18 cellular contexts compared by ENCODE assay signal in the genomic region with DNA sequence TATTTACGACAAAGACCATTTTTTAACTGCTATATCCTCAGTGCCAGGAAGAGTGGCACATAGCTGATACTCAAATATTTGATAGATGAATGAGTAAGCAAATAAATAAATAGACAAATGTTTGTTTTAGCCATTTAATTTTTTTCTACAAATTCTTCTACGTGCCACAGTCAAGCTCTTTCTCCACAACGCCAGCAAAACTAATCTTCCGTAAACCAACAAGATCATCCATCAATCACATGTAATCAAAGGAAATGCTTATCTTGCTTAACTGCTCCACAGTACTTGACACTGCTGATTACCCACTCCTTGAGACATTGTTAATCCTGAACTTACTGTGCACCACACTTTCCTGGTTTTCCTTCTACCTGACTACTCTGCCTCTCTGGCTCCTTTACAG.
DNase-seq lines count a peak whose midpoint lies in the region; ATAC-seq, FAIRE-seq and TF ChIP-seq lines count a peak whose summit lies in the region.
"Had no signal": no experiment of that assay in that cellular context is flagged by ENCODE, and none has a peak within 500 bp of the region (broad histone marks: within the 10 kb centered on the region; RNA-seq: fewer than 3 reads in every experiment).

No MANE protein-coding gene starts in this region.

- H2AK9ac ChIP-seq in IMR-90 (replicated peaks; ENCODE audit: low read depth, low read length, poor library complexity): no peak overlapping the region

- H3K14ac ChIP-seq in IMR-90 (replicated peaks; ENCODE audit: low read depth, low read length) (peak overlapping the region; percentile 27; the same call in 1 of the 2 replicates), mesenchymal stem cell (ENCODE audit: low read length in 2 of 2) (no peak overlapping the region)

- H3K18ac ChIP-seq in IMR-90 (ENCODE audit: low read depth, low read length) (no peak overlapping the region), mesenchymal stem cell (ENCODE audit: low read depth in 1 of 2, low read length in 2 of 2) (no peak overlapping the region)

- no TSS peak for BruUV-seq in IMR-90 (replicated peaks; lab: Mats Ljungman, UMichigan)
- BruUV-seq in mammary epithelial cell (replicated peaks; lab: Mats Ljungman, UMichigan): no TSS peak

- H3K9me1 ChIP-seq in IMR-90 (ENCODE audit: insufficient read depth, low read length): peaks cover 4% of the 10 kb centered on the region

- H4K8ac ChIP-seq in IMR-90 (ENCODE audit: low read depth in 2 of 2, low read length in 2 of 2) (no peak overlapping the region), mesenchymal stem cell (ENCODE audit: low read length) (no peak overlapping the region)

- H2BK20ac ChIP-seq in IMR-90 (ENCODE audit: low read depth, low read length): 0 out of 2 replicates have a peak overlapping the region, but pooled peaks have one; percentile 38

- H2BK12ac ChIP-seq in mesenchymal stem cell (ENCODE audit: low read length in 2 of 2): no peak overlapping the region

- H2BK120ac ChIP-seq in IMR-90 (ENCODE audit: low read depth, low read length) (peak overlapping the region; percentile 12; the same call in 1 of the 2 replicates), mesenchymal stem cell (ENCODE audit: low read depth, low read length) (no peak overlapping the region)

- H3K4me3 ChIP-seq in IMR-90 (ENCODE audit: insufficient read depth, low read depth, low read length) (no peak overlapping the region), RWPE2 (ENCODE audit: severe bottlenecking) (no peak overlapping the region), mesenchymal stem cell (ENCODE audit: insufficient read depth in 1 of 2, low read depth in 1 of 2, low read length in 2 of 2) (no peak overlapping the region), mammary epithelial cell (replicated peaks in 1 of 3; ENCODE audit: insufficient read depth in 1 of 3, low read depth in 2 of 3, low read length in 3 of 3) (no peak overlapping the region)
- H3K4me3 ChIP-seq: MG63, SK-N-MC had no signal

- H2AFZ ChIP-seq in IMR-90 (replicated peaks; ENCODE audit: low read length, poor library complexity) (no peak overlapping the region), mesenchymal stem cell (ENCODE audit: low read depth, low read length) (no peak overlapping the region), mammary epithelial cell (ENCODE audit: low read depth, low read length) (no peak overlapping the region)

- H3K9ac ChIP-seq in IMR-90 (ENCODE audit: low read depth, low read length): no peak overlapping the region
- H3K9ac ChIP-seq in mesenchymal stem cell (ENCODE audit: low read length): no peak overlapping the region
- no peak overlapping the region for H3K9ac ChIP-seq in mammary epithelial cell (ENCODE audit: insufficient read depth, low read length)

- intact Hi-C loops in IMR-90 (cut with micrococcal nuclease): no loop called here
- intact Hi-C loops in mammary epithelial cell (cut with micrococcal nuclease): no loop called here

- H3K4ac ChIP-seq in IMR-90 (ENCODE audit: low read depth, low read length) (no peak overlapping the region), mesenchymal stem cell (ENCODE audit: low read depth in 1 of 2, low read length in 2 of 2) (no peak overlapping the region)

- no peak for TF ChIP-seq RAD21 in IMR-90 (IDR thresholded peaks at IDR 0.05; ENCODE audit: low read length)

- H3K4me2 ChIP-seq in IMR-90 (ENCODE audit: low read depth, low read length): no peak overlapping the region
- no peak overlapping the region for H3K4me2 ChIP-seq in mesenchymal stem cell (ENCODE audit: low read length, poor library complexity, severe bottlenecking)
- no peak overlapping the region for H3K4me2 ChIP-seq in mammary epithelial cell (ENCODE audit: insufficient read depth, low read depth, low read length)

- no peak overlapping the region for H3K56ac ChIP-seq in IMR-90 (ENCODE audit: extremely low read depth, insufficient read depth, low read length)

- H3K27me3 ChIP-seq in IMR-90 (ENCODE audit: control insufficient read depth, insufficient read depth, low read length): no peaks in the 10 kb centered on the region
- H3K27me3 ChIP-seq in RWPE2 (ENCODE audit: insufficient read depth, poor library complexity, severe bottlenecking): no peaks in the 10 kb centered on the region
- no peaks in the 10 kb centered on the region for H3K27me3 ChIP-seq in mesenchymal stem cell (ENCODE audit: control insufficient read depth in 1 of 2, insufficient read depth in 1 of 2, low read length in 2 of 2)
- no peaks in the 10 kb centered on the region for H3K27me3 ChIP-seq in mammary epithelial cell (ENCODE audit: insufficient read depth, low read length)
- H3K27me3 ChIP-seq: MG63 had no signal

- no peak for DNase-seq in D721Med (ENCODE audit: insufficient read length, low spot score)
- DNase-seq in IMR-90: no peak
- no peak for DNase-seq in RWPE2 (ENCODE audit: low spot score)
- DNase-seq in mesenchymal stem cell: peak; percentile 23
- DNase-seq in mucosa of gallbladder (ENCODE audit: low spot score): no peak
- no peak for DNase-seq in mammary epithelial cell
- DNase-seq: ACHN, AML-193, H7, Karpas-422, MG63, NCI-H1092 treated with DMSO at 0.1 percent for 48 hours, NCI-H446, NCI-H748 treated with DMSO at 0.1 percent for 48 hours had no signal

- H4K5ac ChIP-seq in IMR-90 (ENCODE audit: low read depth, low read length): no peak overlapping the region

- H2BK15ac ChIP-seq in IMR-90 (ENCODE audit: low read depth, low read length): no peak overlapping the region
- no peak overlapping the region for H2BK15ac ChIP-seq in mesenchymal stem cell (ENCODE audit: low read depth, poor library complexity, severe bottlenecking)

- H3K79me1 ChIP-seq in IMR-90 (ENCODE audit: low read depth in 1 of 2, low read length in 2 of 2): peaks cover 6 to 8% of the 10 kb centered on the region in 2 experiments
- peaks cover 6% of the 10 kb centered on the region for H3K79me1 ChIP-seq in mesenchymal stem cell (replicated peaks; ENCODE audit: low read length, poor library complexity, severe bottlenecking)

- no peak for TF ChIP-seq POLR2A in IMR-90 (IDR thresholded peaks at IDR 0.05; ENCODE audit: low read depth, low read length)

- CTCF ChIA-PET in IMR-90 (lab: Yijun Ruan, JAX): interaction anchor here (0.9 kb wide), 1 partner anchor 9 kb away, joined by 3 read pairs; no protein-coding TSS in a partner anchor
- CTCF ChIA-PET in mammary epithelial cell (lab: Charles Lee; ENCODE audit: low non-redundant PET): no interaction called here

- H2BK5ac ChIP-seq in IMR-90 (ENCODE audit: low read depth, low read length, poor library complexity, severe bottlenecking): no peak overlapping the region
- H2BK5ac ChIP-seq in mesenchymal stem cell (ENCODE audit: low read depth, low read length, poor library complexity, severe bottlenecking): no peak overlapping the region

- POLR2A ChIA-PET in IMR-90 (lab: Charles Lee; ENCODE audit: unreplicated experiment): no interaction called here

- H3K36me3 ChIP-seq in IMR-90 (ENCODE audit: control insufficient read depth, insufficient read depth, low read length): no peaks in the 10 kb centered on the region
- no peaks in the 10 kb centered on the region for H3K36me3 ChIP-seq in RWPE2 (ENCODE audit: low read depth)
- no peaks in the 10 kb centered on the region for H3K36me3 ChIP-seq in mesenchymal stem cell (ENCODE audit: control insufficient read depth in 1 of 2, insufficient read depth in 2 of 2, low read depth in 1 of 2, low read length in 2 of 2)
- no peaks in the 10 kb centered on the region for H3K36me3 ChIP-seq in mammary epithelial cell (ENCODE audit: insufficient read depth, low read length)
- H3K36me3 ChIP-seq: MG63 had no signal

- H3K4me1 ChIP-seq in IMR-90 (ENCODE audit: control insufficient read depth, insufficient read depth, low read length) (peaks cover 5% of the 10 kb centered on the region; the same call in 1 of the 2 replicates), RWPE2 (ENCODE audit: insufficient read depth, poor library complexity, severe bottlenecking) (peaks cover 45% of the 10 kb centered on the region), mesenchymal stem cell (ENCODE audit: control insufficient read depth, insufficient read depth, low read depth, low read length) (no peaks in the 10 kb centered on the region), mammary epithelial cell (ENCODE audit: insufficient read depth, low read length) (no peaks in the 10 kb centered on the region)

- H3K79me2 ChIP-seq in mammary epithelial cell (ENCODE audit: insufficient read depth, low read length): no peaks in the 10 kb centered on the region

- no peak for ATAC-seq in IMR-90 (ENCODE audit: low read depth)
- peak; percentile 28; the same call in 2 of the 3 replicates for ATAC-seq in RWPE2 (ENCODE audit: low read depth)
- no peak for ATAC-seq in GM21360 (IDR thresholded peaks at IDR 0.05; ENCODE audit: unreplicated experiment)
- ATAC-seq in HG03097 (IDR thresholded peaks at IDR 0.05; ENCODE audit: low FRiP score, unreplicated experiment): no peak
- ATAC-seq: Right ventricle myocardium inferior had no signal

- in situ Hi-C loops in IMR-90 (cut with MboI; ENCODE audit: low sequenced_read_pairs): no loop called here
- in situ Hi-C loops in mammary epithelial cell (cut with MboI; ENCODE audit: low sequenced_read_pairs in 2 of 2): no loop called here

- H4K20me1 ChIP-seq in IMR-90 (ENCODE audit: insufficient read depth, low read length) (no peaks in the 10 kb centered on the region), mammary epithelial cell (ENCODE audit: insufficient read depth, low read length) (no peaks in the 10 kb centered on the region)

- peak; percentile 94 for FAIRE-seq in D721Med (lab: Jason Lieb, UNC)

- dilution Hi-C loops in IMR-90 (cut with HindIII; ENCODE audit: low sequenced_read_pairs, unreplicated experiment) (no loop called here), mammary epithelial cell (cut with HindIII; ENCODE audit: low sequenced_read_pairs) (no loop called here)

- TF ChIP-seq CTCF in D721Med (IDR thresholded peaks at IDR 0.05; ENCODE audit: insufficient read depth, missing control alignments): no peak
- no peak for TF ChIP-seq CTCF in IMR-90 (conservative IDR thresholded peaks at IDR 0.05; ENCODE audit: low read depth, low read length)
- no peak for TF ChIP-seq CTCF in RWPE2 (IDR thresholded peaks at IDR 0.05; ENCODE audit: poor library complexity, severe bottlenecking)
- TF ChIP-seq CTCF in mammary epithelial cell (conservative IDR thresholded peaks at IDR 0.05 in 1 of 2, IDR thresholded peaks at IDR 0.05 in 1 of 2; ENCODE audit: extremely low read depth in 1 of 2, insufficient read depth in 1 of 2, low read depth in 1 of 2, low read length in 2 of 2): no peak

- H2AK5ac ChIP-seq in IMR-90 (ENCODE audit: low read depth, low read length): no peak overlapping the region
- H2AK5ac ChIP-seq in mesenchymal stem cell (ENCODE audit: low read length, severe bottlenecking): no peak overlapping the region

- no peak overlapping the region for H3K27ac ChIP-seq in IMR-90 (ENCODE audit: insufficient read depth, low read length)
- H3K27ac ChIP-seq in RWPE2 (ENCODE audit: poor library complexity, severe bottlenecking): no peak overlapping the region
- peak overlapping the region; percentile 4 for H3K27ac ChIP-seq in mesenchymal stem cell (ENCODE audit: low read length, poor library complexity, severe bottlenecking)
- no peak overlapping the region for H3K27ac ChIP-seq in mammary epithelial cell (ENCODE audit: insufficient read depth, low read depth, low read length)
- H3K27ac ChIP-seq: SK-N-MC had no signal

- WGBS in IMR-90 (ENCODE audit: extremely low coverage in 2 of 2, insufficient read length in 1 of 2), 2 experiments: 60% methylated on average over 3 of the region's 4 CpGs; no CpG with 5 or more reads in 1 of the 2 experiments
- WGBS in mesenchymal stem cell: 8% methylated on average over 3 of the region's 4 CpGs
- 89% methylated on average over 4 of the region's 4 CpGs for WGBS in mammary epithelial cell (ENCODE audit: low coverage, missing lambda C conversion rate)

- H4K91ac ChIP-seq in IMR-90 (ENCODE audit: insufficient read depth, low read depth, low read length) (no peak overlapping the region), mesenchymal stem cell (ENCODE audit: low read length) (no peak overlapping the region)

- no peaks in the 10 kb centered on the region for H3K9me3 ChIP-seq in IMR-90 (ENCODE audit: control insufficient read depth, insufficient read depth, low read length)
- no peaks in the 10 kb centered on the region for H3K9me3 ChIP-seq in RWPE2 (ENCODE audit: severe bottlenecking)
- no peaks in the 10 kb centered on the region for H3K9me3 ChIP-seq in mesenchymal stem cell (ENCODE audit: control insufficient read depth, low read length)
- no peaks in the 10 kb centered on the region for H3K9me3 ChIP-seq in mammary epithelial cell (replicated peaks; ENCODE audit: insufficient read depth, low read length)
- H3K9me3 ChIP-seq: MG63 had no signal

- H3K23ac ChIP-seq in IMR-90 (ENCODE audit: low read depth, low read length) (no peak overlapping the region), mesenchymal stem cell (ENCODE audit: low read length in 2 of 2) (no peak overlapping the region)
